In genomic region chr6:12129523-12129922, GRCh38 we compare ENCODE assay signal across 28 cellular contexts.
"Had no signal": no experiment of that assay in that cellular context is flagged by ENCODE, and none has a peak within 500 bp of the region (broad histone marks: within the 10 kb centered on the region; RNA-seq: fewer than 3 reads in every experiment).

No MANE protein-coding gene starts in this region.

- H3K27ac Mint-ChIP-seq: stimulated activated effector memory CD8-positive, alpha-beta T cell treated with anti-CD3 and anti-CD28 coated beads, Interleukin-12 subunit alpha, Interleukin-12 subunit beta, amount 100 ng/mL, for 72 hours; stimulated activated memory B cell treated with anti-CD40 and anti-IgM and Interleukin-4, amounts not matched to agents 10 μg/mL and 1 μg/mL and 100 μg/mL, for 72 hours; stimulated activated naive B cell treated with anti-CD40 and anti-IgM and Interleukin-4, amounts not matched to agents 10 μg/mL and 1 μg/mL and 100 μg/mL, for 72 hours; stimulated activated naive CD8-positive, alpha-beta T cell treated with anti-CD3 and anti-CD28 coated beads, Interleukin-15, Interleukin-2, amounts not matched to agents 100 ng/mL and 50 ng/mL, for 24 hours; type B pancreatic cell had no signal

- H3K4me3 Mint-ChIP-seq: stimulated activated effector memory CD8-positive, alpha-beta T cell treated with anti-CD3 and anti-CD28 coated beads, Interleukin-12 subunit alpha, Interleukin-12 subunit beta, amount 100 ng/mL, for 72 hours; stimulated activated memory B cell treated with anti-CD40 and anti-IgM and Interleukin-4, amounts not matched to agents 10 μg/mL and 1 μg/mL and 100 μg/mL, for 72 hours; stimulated activated naive B cell treated with anti-CD40 and anti-IgM and Interleukin-4, amounts not matched to agents 10 μg/mL and 1 μg/mL and 100 μg/mL, for 72 hours; stimulated activated naive CD8-positive, alpha-beta T cell treated with anti-CD3 and anti-CD28 coated beads, Interleukin-15, amount 100 ng/mL, for 72 hours; stimulated activated naive CD8-positive, alpha-beta T cell treated with anti-CD3 and anti-CD28 coated beads, Interleukin-15, Interleukin-2, amounts not matched to agents 100 ng/mL and 50 ng/mL, for 24 hours; type B pancreatic cell had no signal

- H3K4me1 ChIP-seq: testis, thyroid gland, transverse colon, upper lobe of right lung, uterus, vagina had no signal

- H3K9me3 ChIP-seq: stomach, suprapubic skin, testis, thoracic aorta, thyroid gland, tibial artery, tibial nerve, transverse colon, upper lobe of left lung, upper lobe of right lung, uterus, vagina had no signal

- H3K27ac ChIP-seq: stomach, suprapubic skin, testis, thoracic aorta, thyroid gland, tibial artery, tibial nerve, transverse colon, upper lobe of left lung, upper lobe of right lung, uterus, vagina had no signal

- H3K27me3 ChIP-seq: stomach, suprapubic skin, testis, thyroid gland, tibial artery, tibial nerve, transverse colon, upper lobe of left lung, upper lobe of right lung, uterus, vagina had no signal

- H3K9me3 Mint-ChIP-seq: stimulated activated effector memory CD8-positive, alpha-beta T cell treated with anti-CD3 and anti-CD28 coated beads, Interleukin-12 subunit alpha, Interleukin-12 subunit beta, amount 100 ng/mL, for 72 hours; stimulated activated memory B cell treated with anti-CD40 and anti-IgM and Interleukin-4, amounts not matched to agents 10 μg/mL and 1 μg/mL and 100 μg/mL, for 72 hours; stimulated activated naive B cell treated with anti-CD40 and anti-IgM and Interleukin-4, amounts not matched to agents 10 μg/mL and 1 μg/mL and 100 μg/mL, for 72 hours; stimulated activated naive CD8-positive, alpha-beta T cell treated with anti-CD3 and anti-CD28 coated beads, Interleukin-15, amount 100 ng/mL, for 72 hours had no signal

- H3K36me3 ChIP-seq: stomach, thoracic aorta, thyroid gland, upper lobe of left lung, upper lobe of right lung, uterus, vagina had no signal

- H3K4me3 ChIP-seq: stomach, suprapubic skin, testis, thoracic aorta, thyroid gland, tibial artery, tibial nerve, transverse colon, upper lobe of left lung, upper lobe of right lung, uterus, vagina had no signal

- DNase-seq: stimulated activated CD4-positive, alpha-beta T cell treated with anti-CD3 and anti-CD28 coated beads, Interleukin-2, amount 100 ng/mL, for 48 hours; stimulated activated CD4-positive, alpha-beta T cell treated with anti-CD3 and anti-CD28 coated beads, Interleukin-4, amount 100 ng/mL, for 1 hour; stimulated activated CD4-positive, alpha-beta T cell treated with anti-CD3 and anti-CD28 coated beads, Interleukin-4, amount 100 ng/mL, for 24 hours; stimulated activated CD4-positive, alpha-beta T cell treated with anti-CD3 and anti-CD28 coated beads, Interleukin-4, amount 100 ng/mL, for 4 hours; stimulated activated CD8-positive, alpha-beta memory T cell treated with anti-CD3 and anti-CD28 coated beads, Interleukin-4, amount 100 ng/mL, for 48 hours; stimulated activated naive B cell treated with anti-CD40 and anti-IgM and Interleukin-4, amounts not matched to agents 10 μg/mL and 1 μg/mL and 100 μg/mL, for 72 hours; stimulated activated naive CD4-positive, alpha-beta T cell; stimulated activated naive CD4-positive, alpha-beta T cell treated with Interleukin-2 at 50 U/mL for 16 hours; stimulated activated naive CD8-positive, alpha-beta T cell treated with anti-CD3 and anti-CD28 coated beads, Interleukin-15, amount 100 ng/mL, for 72 hours; stimulated activated naive CD8-positive, alpha-beta T cell treated with anti-CD3 and anti-CD28 coated beads, Interleukin-15, Interleukin-2, amounts not matched to agents 100 U/mL and 50 U/mL, for 24 hours; stomach; substantia nigra; testis; thyroid gland; tibial artery; transverse colon; trophoblast cell; upper lobe of right lung; uterus had no signal

- H3K27me3 Mint-ChIP-seq: stimulated activated memory B cell treated with anti-CD40 and anti-IgM and Interleukin-4, amounts not matched to agents 10 μg/mL and 1 μg/mL and 100 μg/mL, for 72 hours; stimulated activated naive B cell treated with anti-CD40 and anti-IgM and Interleukin-4, amounts not matched to agents 10 μg/mL and 1 μg/mL and 100 μg/mL, for 72 hours; stimulated activated naive CD8-positive, alpha-beta T cell treated with anti-CD3 and anti-CD28 coated beads, Interleukin-15, amount 100 ng/mL, for 72 hours; stimulated activated naive CD8-positive, alpha-beta T cell treated with anti-CD3 and anti-CD28 coated beads, Interleukin-15, Interleukin-2, amounts not matched to agents 100 ng/mL and 50 ng/mL, for 24 hours; type B pancreatic cell had no signal

- ATAC-seq: stimulated activated effector memory CD8-positive, alpha-beta T cell treated with anti-CD3 and anti-CD28 coated beads, Interleukin-12 subunit alpha, Interleukin-12 subunit beta, amount 100 ng/mL, for 72 hours; stimulated activated memory B cell treated with anti-CD40 and anti-IgM and Interleukin-4, amounts not matched to agents 10 μg/mL and 1 μg/mL and 100 μg/mL, for 72 hours; stimulated activated naive B cell treated with anti-CD40 and anti-IgM and Interleukin-4, amounts not matched to agents 10 μg/mL and 1 μg/mL and 100 μg/mL, for 72 hours; stimulated activated naive CD8-positive, alpha-beta T cell treated with anti-CD3 and anti-CD28 coated beads, Interleukin-15, amount 100 ng/mL, for 72 hours; stimulated activated naive CD8-positive, alpha-beta T cell treated with anti-CD3 and anti-CD28 coated beads, Interleukin-15, Interleukin-2, amounts not matched to agents 100 U/mL and 50 U/mL, for 24 hours; upper lobe of right lung had no signal
